17 cellular contexts compared by ENCODE assay signal in the genomic region with DNA sequence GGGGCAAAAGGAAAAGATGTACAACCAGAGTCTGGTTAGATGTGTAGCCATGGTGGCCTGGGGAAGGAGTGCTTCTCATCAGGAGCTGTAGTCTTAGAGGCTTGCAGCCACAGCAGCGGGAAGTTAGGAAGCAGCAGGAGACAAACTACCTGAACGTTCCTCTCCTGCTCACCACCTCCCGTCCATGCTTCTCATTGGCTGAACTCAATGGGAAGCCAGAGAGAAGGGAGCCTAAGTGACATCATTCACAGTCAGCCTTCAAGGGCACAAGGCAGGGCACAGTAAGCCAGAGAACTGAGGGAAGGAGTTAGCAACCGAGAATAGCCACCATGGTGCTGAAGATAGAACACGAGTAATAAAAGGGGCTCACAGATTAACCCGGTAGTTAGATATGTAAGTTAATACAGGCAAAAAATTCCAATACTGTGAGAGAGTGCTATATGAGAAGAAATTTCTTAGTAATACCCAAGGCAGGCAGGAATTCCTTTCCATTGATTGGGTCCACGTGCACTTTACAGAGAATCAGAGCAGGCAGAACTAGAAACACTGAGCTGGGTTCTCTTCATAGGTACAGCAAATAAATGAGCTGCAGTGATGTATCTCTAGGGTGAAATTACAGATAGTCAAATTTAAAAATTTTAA.
"Had no signal": no experiment of that assay in that cellular context is flagged by ENCODE, and none has a peak within 500 bp of the region (broad histone marks: within the 10 kb centered on the region; RNA-seq: fewer than 3 reads in every experiment).

No MANE protein-coding gene starts in this region.

- H3K4me1 ChIP-seq: gastroesophageal sphincter, upper lobe of left lung had no signal

- DNase-seq: activated CD4-positive, alpha-beta memory T cell treated with anti-CD3 and anti-CD28 coated beads for 36 hours; activated CD4-positive, alpha-beta T cell treated with anti-CD3 and anti-CD28 coated beads for 36 hours; activated CD8-positive, alpha-beta memory T cell treated with anti-CD3 and anti-CD28 coated beads, Interleukin-2, amount 10 ng/mL, durations not matched to agents 7 days and 5 days; activated naive CD4-positive, alpha-beta T cell treated with anti-CD3 and anti-CD28 coated beads, Interleukin-2, amount 10 ng/mL, durations not matched to agents 7 days and 5 days; activated T-cell treated with anti-CD3 and anti-CD28 coated beads, Interleukin-2, amount 50 U/mL, for 24 hours; dermis blood vessel endothelial cell; effector memory CD8-positive, alpha-beta T cell; erythroblast; naive B cell; stimulated activated CD4-positive, alpha-beta T cell treated with anti-CD3 and anti-CD28 coated beads, Interleukin-15, amount 100 ng/mL, for 24 hours; stimulated activated CD4-positive, alpha-beta T cell treated with anti-CD3 and anti-CD28 coated beads, Interleukin-4, amount 100 ng/mL, for 24 hours; stimulated activated naive CD4-positive, alpha-beta T cell treated with Interleukin-2 at 50 U/mL for 16 hours; substantia nigra; upper lobe of left lung; WERI-Rb-1 had no signal

- H3K4me3 Mint-ChIP-seq: activated CD4-positive, alpha-beta memory T cell treated with anti-CD3 and anti-CD28 coated beads for 36 hours; activated CD4-positive, alpha-beta T cell treated with anti-CD3 and anti-CD28 coated beads for 36 hours; activated CD8-positive, alpha-beta memory T cell treated with anti-CD3 and anti-CD28 coated beads, Interleukin-2, amount 10 ng/mL, durations not matched to agents 7 days and 5 days; activated naive CD4-positive, alpha-beta T cell treated with anti-CD3 and anti-CD28 coated beads, Interleukin-2, amount 10 ng/mL, durations not matched to agents 7 days and 5 days; activated T-cell treated with anti-CD3 and anti-CD28 coated beads, Interleukin-2, amount 50 U/mL, for 24 hours; effector memory CD8-positive, alpha-beta T cell; naive B cell had no signal

- H3K27ac Mint-ChIP-seq: activated CD4-positive, alpha-beta memory T cell treated with anti-CD3 and anti-CD28 coated beads for 36 hours; activated CD4-positive, alpha-beta T cell treated with anti-CD3 and anti-CD28 coated beads for 36 hours; activated CD8-positive, alpha-beta memory T cell treated with anti-CD3 and anti-CD28 coated beads, Interleukin-2, amount 10 ng/mL, durations not matched to agents 7 days and 5 days; activated naive CD4-positive, alpha-beta T cell treated with anti-CD3 and anti-CD28 coated beads, Interleukin-2, amount 10 ng/mL, durations not matched to agents 7 days and 5 days; activated T-cell treated with anti-CD3 and anti-CD28 coated beads, Interleukin-2, amount 50 U/mL, for 24 hours; effector memory CD8-positive, alpha-beta T cell had no signal

- H3K36me3 ChIP-seq: gastroesophageal sphincter, upper lobe of left lung, WERI-Rb-1 had no signal

- H3K9me3 ChIP-seq: gastroesophageal sphincter, upper lobe of left lung had no signal

- H3K27me3 Mint-ChIP-seq: activated CD4-positive, alpha-beta memory T cell treated with anti-CD3 and anti-CD28 coated beads for 36 hours; activated CD4-positive, alpha-beta T cell treated with anti-CD3 and anti-CD28 coated beads for 36 hours; activated CD8-positive, alpha-beta memory T cell treated with anti-CD3 and anti-CD28 coated beads, Interleukin-2, amount 10 ng/mL, durations not matched to agents 7 days and 5 days; activated naive CD4-positive, alpha-beta T cell treated with anti-CD3 and anti-CD28 coated beads, Interleukin-2, amount 10 ng/mL, durations not matched to agents 7 days and 5 days; activated T-cell treated with anti-CD3 and anti-CD28 coated beads, Interleukin-2, amount 50 U/mL, for 24 hours; effector memory CD8-positive, alpha-beta T cell; naive B cell had no signal

- H3K27me3 ChIP-seq: gastroesophageal sphincter, upper lobe of left lung had no signal

- H3K27ac ChIP-seq: gastroesophageal sphincter, upper lobe of left lung, WERI-Rb-1 had no signal

- H3K4me1 Mint-ChIP-seq: activated CD4-positive, alpha-beta T cell treated with anti-CD3 and anti-CD28 coated beads for 36 hours; activated CD8-positive, alpha-beta memory T cell treated with anti-CD3 and anti-CD28 coated beads, Interleukin-2, amount 10 ng/mL, durations not matched to agents 7 days and 5 days; activated naive CD4-positive, alpha-beta T cell treated with anti-CD3 and anti-CD28 coated beads, Interleukin-2, amount 10 ng/mL, durations not matched to agents 7 days and 5 days; naive B cell had no signal

- H3K4me3 ChIP-seq: gastroesophageal sphincter, lung, upper lobe of left lung had no signal

- ATAC-seq: activated CD4-positive, alpha-beta T cell treated with anti-CD3 and anti-CD28 coated beads for 36 hours; activated CD8-positive, alpha-beta memory T cell treated with anti-CD3 and anti-CD28 coated beads, Interleukin-2, amount 10 ng/mL, durations not matched to agents 7 days and 5 days; effector memory CD8-positive, alpha-beta T cell; gastroesophageal sphincter had no signal

- H3K36me3 Mint-ChIP-seq: activated CD4-positive, alpha-beta memory T cell treated with anti-CD3 and anti-CD28 coated beads for 36 hours; activated CD8-positive, alpha-beta memory T cell treated with anti-CD3 and anti-CD28 coated beads, Interleukin-2, amount 10 ng/mL, durations not matched to agents 7 days and 5 days; activated naive CD4-positive, alpha-beta T cell treated with anti-CD3 and anti-CD28 coated beads, Interleukin-2, amount 10 ng/mL, durations not matched to agents 7 days and 5 days; naive B cell had no signal
